ENCODE assay signal across 12 cellular contexts in the genomic region with DNA sequence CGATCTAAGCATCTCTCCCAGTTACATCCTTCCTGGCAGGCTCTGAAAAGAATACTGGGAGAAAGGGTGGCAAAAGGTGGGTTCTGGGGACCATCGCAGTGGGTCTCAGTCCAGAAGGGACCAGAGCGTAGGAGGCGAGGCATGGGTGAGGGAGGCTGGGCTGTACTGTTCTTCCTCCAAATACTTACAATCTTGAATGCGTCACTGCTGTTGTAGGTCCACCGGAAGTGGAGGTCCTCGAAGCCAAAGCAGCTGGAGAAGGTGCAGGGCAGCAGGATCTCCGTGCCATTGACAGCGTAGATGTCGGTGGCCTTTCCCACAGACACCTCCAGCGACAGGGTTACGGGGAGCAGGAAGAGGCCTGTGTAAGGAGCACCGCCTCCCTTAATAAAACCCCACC. TPM values are rescaled to one million over a fixed set of nuclear protein-coding genes. Genes with fewer than 3 reads are reported as not detected.
DNase-seq lines count a peak whose midpoint lies in the region; ATAC-seq and TF ChIP-seq lines count a peak whose summit lies in the region.
"Had no signal": no experiment of that assay in that cellular context is flagged by ENCODE, and none has a peak within 500 bp of the region (broad histone marks: within the 10 kb centered on the region; RNA-seq: fewer than 3 reads in every experiment).

No MANE protein-coding gene starts in this region.

- no peak for ATAC-seq in effector memory CD8-positive, alpha-beta T cell (replicated peaks)
- no peak for ATAC-seq in GM21360 (IDR thresholded peaks at IDR 0.05; ENCODE audit: unreplicated experiment)

- H3K4me2 ChIP-seq in MM.1S (ENCODE audit: low read depth, low read length): peak overlapping the region; percentile 79; the same call in 1 of the 2 replicates

- peaks cover 53 to 61% of the 10 kb centered on the region in 2 donors for H3K27me3 Mint-ChIP-seq in effector memory CD8-positive, alpha-beta T cell
- H3K27me3 Mint-ChIP-seq in progenitor cell of endocrine pancreas: peaks cover 90% of the 10 kb centered on the region
- H3K27me3 Mint-ChIP-seq in mesothelial cell of epicardium (ENCODE audit: low read depth): peaks cover 94% of the 10 kb centered on the region

- TF ChIP-seq CTCF in MM.1S (IDR thresholded peaks at IDR 0.05; ENCODE audit: low read length) (no peak), progenitor cell of endocrine pancreas (IDR thresholded peaks at IDR 0.05; ENCODE audit: unreplicated experiment) (no peak), mesothelial cell of epicardium (IDR thresholded peaks at IDR 0.05; ENCODE audit: unreplicated experiment) (no peak)

- no peak overlapping the region for H3K9ac ChIP-seq in MM.1S (ENCODE audit: low read length)

- peak overlapping the region; percentile 79 to 81 for H3K4me3 Mint-ChIP-seq in effector memory CD8-positive, alpha-beta T cell
- H3K4me3 Mint-ChIP-seq in progenitor cell of endocrine pancreas (ENCODE audit: low read depth) (peak overlapping the region; percentile 12), mesothelial cell of epicardium (no peak overlapping the region)

- no peaks in the 10 kb centered on the region for H3F3A ChIP-seq in MM.1S (ENCODE audit: insufficient read depth, low read length)

- H3K9me3 Mint-ChIP-seq in effector memory CD8-positive, alpha-beta T cell: no peaks in the 10 kb centered on the region
- H3K9me3 Mint-ChIP-seq in progenitor cell of endocrine pancreas (ENCODE audit: low read depth) (no peaks in the 10 kb centered on the region), mesothelial cell of epicardium (no peaks in the 10 kb centered on the region)

- no peak overlapping the region for H3K27ac Mint-ChIP-seq in effector memory CD8-positive, alpha-beta T cell
- H3K27ac Mint-ChIP-seq in progenitor cell of endocrine pancreas (no peak overlapping the region), mesothelial cell of epicardium (no peak overlapping the region)

- no peaks in the 10 kb centered on the region for H3K79me2 ChIP-seq in MM.1S (ENCODE audit: low read length)

- no peaks in the 10 kb centered on the region for H4K20me1 ChIP-seq in MM.1S (ENCODE audit: insufficient read depth, low read length)

- H3K4me1 ChIP-seq in MM.1S (ENCODE audit: low read length): no peaks in the 10 kb centered on the region; the same call in 1 of the 2 replicates

- peaks cover 62% of the 10 kb centered on the region for H3K27me3 ChIP-seq in MM.1S (replicated peaks; ENCODE audit: insufficient read depth, low read length)

- no peak overlapping the region for H2AFZ ChIP-seq in MM.1S (ENCODE audit: low read length)

- no peak overlapping the region for H3K27ac ChIP-seq in MM.1S (ENCODE audit: low read length)

- H3K36me3 Mint-ChIP-seq in effector memory CD8-positive, alpha-beta T cell (ENCODE audit: insufficient read depth): no peaks in the 10 kb centered on the region
- H3K36me3 Mint-ChIP-seq in progenitor cell of endocrine pancreas (ENCODE audit: insufficient read depth) (no peaks in the 10 kb centered on the region), mesothelial cell of epicardium (no peaks in the 10 kb centered on the region)

- H3K4me3 ChIP-seq in MM.1S (ENCODE audit: low read length): 0 out of 2 replicates have a peak overlapping the region, but pooled peaks have one; percentile 74

- H3K9me3 ChIP-seq in MM.1S (replicated peaks; ENCODE audit: insufficient read depth, low read length): no peaks in the 10 kb centered on the region

- H3K36me3 ChIP-seq in MM.1S (replicated peaks; ENCODE audit: insufficient read depth, low read length): no peaks in the 10 kb centered on the region

- peak; percentile 41 for DNase-seq in NCI-H2227 (lab: John Stamatoyannopoulos, UW; ENCODE audit: unreplicated experiment)
- no peak for DNase-seq in NCI-H2227 treated with DMSO at 0.1 percent for 48 hours (lab: John Stamatoyannopoulos, UW)
- DNase-seq in MM.1S: no peak
- DNase-seq in effector memory CD8-positive, alpha-beta T cell: no peak
- no peak for DNase-seq in progenitor cell of endocrine pancreas (ENCODE audit: low spot score, unreplicated experiment)
- no peak for DNase-seq in SK-N-DZ (ENCODE audit: low spot score)
- DNase-seq in mesothelial cell of epicardium (ENCODE audit: low spot score in 2 of 2, unreplicated experiment in 2 of 2): no peak

- H3K4me1 Mint-ChIP-seq in effector memory CD8-positive, alpha-beta T cell (ENCODE audit: low read depth in 2 of 2): peaks cover 4 to 9% of the 10 kb centered on the region in 2 donors
- H3K4me1 Mint-ChIP-seq in progenitor cell of endocrine pancreas (ENCODE audit: low read depth) (no peaks in the 10 kb centered on the region), mesothelial cell of epicardium (peaks cover 6% of the 10 kb centered on the region)

- no peaks in the 10 kb centered on the region for H3K9me2 ChIP-seq in MM.1S (replicated peaks; ENCODE audit: insufficient read depth, low read length)

RNA-seq across cellular contexts. Expression of a gene that starts 7.8 kb away (rescaled TPM):
- total RNA-seq in progenitor cell of endocrine pancreas: 0.16 TPM in 1 of 2 replicates, not detected in the other
- not detected in 2 replicates for polyA plus RNA-seq in SK-N-DZ (2014; cell fraction: cytosol; rRNA removed)
- polyA plus RNA-seq in SK-N-DZ (2014; cell fraction: nucleus; rRNA removed): not detected in 2 replicates
- total RNA-seq in mesothelial cell of epicardium: 1.2 to 1.9 TPM (median 1.5 TPM) in 3 replicates
- total RNA-seq: RPMI7951 had no signal

RNA-seq across cellular contexts. Expression of a gene that starts 31.6 kb away (rescaled TPM):
- total RNA-seq in progenitor cell of endocrine pancreas (0.05 and 0.07 TPM in 2 replicates), mesothelial cell of epicardium (2.3 to 2.5 TPM (median 2.4 TPM) in 3 replicates)
- not detected in 2 replicates for polyA plus RNA-seq in SK-N-DZ (2014; cell fraction: cytosol; rRNA removed)
- not detected in 2 replicates for polyA plus RNA-seq in SK-N-DZ (2014; cell fraction: nucleus; rRNA removed)
- total RNA-seq: H4, RPMI7951 had no signal

RNA-seq across cellular contexts. Expression of a gene that starts 58.1 kb away (rescaled TPM):
- not detected in 2 replicates for total RNA-seq in progenitor cell of endocrine pancreas
- polyA plus RNA-seq in SK-N-DZ (2014; cell fraction: cytosol; rRNA removed): not detected in 2 replicates
- not detected in 2 replicates for polyA plus RNA-seq in SK-N-DZ (2014; cell fraction: nucleus; rRNA removed)
- not detected in 3 replicates for total RNA-seq in mesothelial cell of epicardium
- total RNA-seq: H4, lower leg skin, RPMI7951, subcutaneous adipose tissue had no signal
